1 cellular context compared by ENCODE assay signal in genomic region chr7:107982463-107982862, GRCh38.
TF ChIP-seq lines count a peak whose summit lies in the region.

No MANE protein-coding gene starts in this region.

TF ChIP-seq in GM23338, 12 proteins besides CTCF, POLR2A, EP300 and RAD21 (continued from another document):
- TF ChIP-seq, protein P1, sequence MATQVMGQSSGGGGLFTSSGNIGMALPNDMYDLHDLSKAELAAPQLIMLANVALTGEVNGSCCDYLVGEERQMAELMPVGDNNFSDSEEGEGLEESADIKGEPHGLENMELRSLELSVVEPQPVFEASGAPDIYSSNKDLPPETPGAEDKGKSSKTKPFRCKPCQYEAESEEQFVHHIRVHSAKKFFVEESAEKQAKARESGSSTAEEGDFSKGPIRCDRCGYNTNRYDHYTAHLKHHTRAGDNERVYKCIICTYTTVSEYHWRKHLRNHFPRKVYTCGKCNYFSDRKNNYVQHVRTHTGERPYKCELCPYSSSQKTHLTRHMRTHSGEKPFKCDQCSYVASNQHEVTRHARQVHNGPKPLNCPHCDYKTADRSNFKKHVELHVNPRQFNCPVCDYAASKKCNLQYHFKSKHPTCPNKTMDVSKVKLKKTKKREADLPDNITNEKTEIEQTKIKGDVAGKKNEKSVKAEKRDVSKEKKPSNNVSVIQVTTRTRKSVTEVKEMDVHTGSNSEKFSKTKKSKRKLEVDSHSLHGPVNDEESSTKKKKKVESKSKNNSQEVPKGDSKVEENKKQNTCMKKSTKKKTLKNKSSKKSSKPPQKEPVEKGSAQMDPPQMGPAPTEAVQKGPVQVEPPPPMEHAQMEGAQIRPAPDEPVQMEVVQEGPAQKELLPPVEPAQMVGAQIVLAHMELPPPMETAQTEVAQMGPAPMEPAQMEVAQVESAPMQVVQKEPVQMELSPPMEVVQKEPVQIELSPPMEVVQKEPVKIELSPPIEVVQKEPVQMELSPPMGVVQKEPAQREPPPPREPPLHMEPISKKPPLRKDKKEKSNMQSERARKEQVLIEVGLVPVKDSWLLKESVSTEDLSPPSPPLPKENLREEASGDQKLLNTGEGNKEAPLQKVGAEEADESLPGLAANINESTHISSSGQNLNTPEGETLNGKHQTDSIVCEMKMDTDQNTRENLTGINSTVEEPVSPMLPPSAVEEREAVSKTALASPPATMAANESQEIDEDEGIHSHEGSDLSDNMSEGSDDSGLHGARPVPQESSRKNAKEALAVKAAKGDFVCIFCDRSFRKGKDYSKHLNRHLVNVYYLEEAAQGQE (IDR thresholded peaks at IDR 0.05; ENCODE audit: unreplicated experiment), result no peak
- TF ChIP-seq ETS1 (IDR thresholded peaks at IDR 0.05) (no peak), POLR2AphosphoS5 (IDR thresholded peaks at IDR 0.05; ENCODE audit: low read depth) (no peak), ZNF114 (CRISPR knock-in tag; IDR thresholded peaks at IDR 0.05) (no peak), EZH2 (IDR thresholded peaks at IDR 0.05; ENCODE audit: low read depth, unreplicated experiment) (no peak), CREB1 (CRISPR knock-in tag; IDR thresholded peaks at IDR 0.05; ENCODE audit: low read depth) (no peak)
TF ChIP-seq in GM23338: peak in this region for 0.
